16 cellular contexts compared by ENCODE assay signal in the genomic region with DNA sequence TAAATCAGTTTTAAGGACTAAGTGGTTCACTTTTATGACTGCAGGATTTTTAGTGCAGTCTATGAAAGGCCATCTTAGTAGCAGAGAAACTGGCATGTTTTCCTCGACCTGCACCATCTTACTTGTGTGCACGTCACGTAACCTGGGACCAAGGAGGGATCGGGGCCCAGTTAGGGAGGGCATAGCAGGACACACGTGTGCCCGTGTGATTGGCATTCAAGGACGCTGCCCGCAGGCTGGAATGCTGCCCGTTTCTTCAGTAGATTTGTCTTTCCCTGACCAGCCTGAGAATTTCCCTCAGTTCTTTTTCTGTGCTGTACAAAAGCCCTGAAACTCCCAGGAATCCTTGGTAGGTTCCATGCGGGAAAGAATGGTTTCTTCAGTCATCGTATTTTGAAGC.
"Had no signal": no experiment of that assay in that cellular context is flagged by ENCODE, and none has a peak within 500 bp of the region (broad histone marks: within the 10 kb centered on the region; RNA-seq: fewer than 3 reads in every experiment).

No MANE protein-coding gene starts in this region.

- H3K4me1 Mint-ChIP-seq: activated CD4-positive, alpha-beta memory T cell treated with anti-CD3 and anti-CD28 coated beads, Interleukin-2, amount 10 ng/mL, durations not matched to agents 7 days and 5 days; nephron had no signal

- H3K4me3 Mint-ChIP-seq: activated CD4-positive, alpha-beta memory T cell treated with anti-CD3 and anti-CD28 coated beads, Interleukin-2, amount 10 ng/mL, durations not matched to agents 7 days and 5 days; activated naive CD8-positive, alpha-beta T cell; activated T-cell treated with anti-CD3 and anti-CD28 coated beads, Interleukin-2, amount 50 U/mL, for 24 hours; nephron; stimulated activated naive CD8-positive, alpha-beta T cell treated with anti-CD3 and anti-CD28 coated beads, Interleukin-15, amount 100 ng/mL, for 72 hours; T-helper 1 cell treated with Interleukin-12 subunit alpha and Interleukin-12 subunit beta and Interleukin-4 antibody, amounts not matched to agents 30 μg/mL and 1 μg/mL, for 36 hours had no signal

- H3K9me3 Mint-ChIP-seq: activated CD4-positive, alpha-beta memory T cell treated with anti-CD3 and anti-CD28 coated beads, Interleukin-2, amount 10 ng/mL, durations not matched to agents 7 days and 5 days; activated T-cell treated with anti-CD3 and anti-CD28 coated beads, Interleukin-2, amount 50 U/mL, for 24 hours; nephron; stimulated activated naive CD8-positive, alpha-beta T cell treated with anti-CD3 and anti-CD28 coated beads, Interleukin-15, amount 100 ng/mL, for 72 hours; T-helper 1 cell treated with Interleukin-12 subunit alpha and Interleukin-12 subunit beta and Interleukin-4 antibody, amounts not matched to agents 30 μg/mL and 1 μg/mL, for 36 hours had no signal

- H3K27me3 ChIP-seq: dorsolateral prefrontal cortex, gastroesophageal sphincter, sigmoid colon, spleen had no signal

- H3K27me3 Mint-ChIP-seq: activated naive CD8-positive, alpha-beta T cell; stimulated activated naive CD8-positive, alpha-beta T cell treated with anti-CD3 and anti-CD28 coated beads, Interleukin-15, amount 100 ng/mL, for 72 hours had no signal

- H3K4me3 ChIP-seq: dorsolateral prefrontal cortex, gastroesophageal sphincter, sigmoid colon, spleen had no signal

- FAIRE-seq: bronchial epithelial cell, islet of Langerhans had no signal

- H3K27ac ChIP-seq: spleen, WERI-Rb-1 had no signal

- ATAC-seq: gastroesophageal sphincter; left lobe of liver; stimulated activated naive CD8-positive, alpha-beta T cell treated with anti-CD3 and anti-CD28 coated beads, Interleukin-15, amount 100 ng/mL, for 72 hours had no signal

- H3K27ac Mint-ChIP-seq: activated CD4-positive, alpha-beta memory T cell treated with anti-CD3 and anti-CD28 coated beads, Interleukin-2, amount 10 ng/mL, durations not matched to agents 7 days and 5 days; activated naive CD8-positive, alpha-beta T cell; activated T-cell treated with anti-CD3 and anti-CD28 coated beads, Interleukin-2, amount 50 U/mL, for 24 hours; nephron; stimulated activated naive CD8-positive, alpha-beta T cell treated with anti-CD3 and anti-CD28 coated beads, Interleukin-15, amount 100 ng/mL, for 72 hours; T-helper 1 cell treated with Interleukin-12 subunit alpha and Interleukin-12 subunit beta and Interleukin-4 antibody, amounts not matched to agents 30 μg/mL and 1 μg/mL, for 36 hours had no signal

- H3K36me3 Mint-ChIP-seq: activated naive CD8-positive, alpha-beta T cell had no signal

- H3K9me3 ChIP-seq: gastroesophageal sphincter, sigmoid colon, spleen had no signal

- DNase-seq: activated CD4-positive, alpha-beta memory T cell treated with anti-CD3 and anti-CD28 coated beads, Interleukin-2, amount 10 ng/mL, durations not matched to agents 7 days and 5 days; activated CD4-positive, alpha-beta T cell treated with anti-CD3 and anti-CD28 coated beads for 4 hours; activated T-cell treated with anti-CD3 and anti-CD28 coated beads, Interleukin-2, amount 50 U/mL, for 24 hours; dorsolateral prefrontal cortex; mesendoderm; sigmoid colon; spleen; stimulated activated naive CD8-positive, alpha-beta T cell treated with anti-CD3 and anti-CD28 coated beads, Interleukin-15, amount 100 ng/mL, for 72 hours; WERI-Rb-1 had no signal
